In genomic region chr12:6821271-6821673, GRCh38 we compare ENCODE assay signal across 1 cellular context.
TF ChIP-seq lines count a peak whose summit lies in the region.

No MANE protein-coding gene starts in this region.

TF ChIP-seq in GM12878, 131 proteins besides CTCF, POLR2A, EP300 and RAD21:
- TF ChIP-seq SPI1 (IDR thresholded peaks at IDR 0.05; ENCODE audit: borderline replicate concordance, insufficient read depth, low read depth, low read length), result peak; percentile 14; the same call in 1 of the 2 replicates
- TF ChIP-seq BACH1 (IDR thresholded peaks at IDR 0.05; ENCODE audit: borderline replicate concordance), result no peak
